In genomic region chr16:67028167-67028554, GRCh38 we compare ENCODE assay signal across 1 cellular context.
TF ChIP-seq lines count a peak whose summit lies in the region.

No MANE protein-coding gene starts in this region.

TF ChIP-seq in K562, 482 proteins besides CTCF, POLR2A, EP300 and RAD21:
- TF ChIP-seq ZBED1 (IDR thresholded peaks at IDR 0.05) (no peak), HIVEP1 (CRISPR knock-in tag; IDR thresholded peaks at IDR 0.05) (no peak), ZNF644 (tag; IDR thresholded peaks at IDR 0.05; ENCODE audit: low read depth) (peak; percentile 53; the same call in 1 of the 2 replicates), ZNF197 (CRISPR knock-in tag; IDR thresholded peaks at IDR 0.05; ENCODE audit: low read depth) (0 out of 2 replicates have a peak, but pooled peaks have one; percentile 22), ELF4 (CRISPR knock-in tag; IDR thresholded peaks at IDR 0.05) (no peak), BRD4 (IDR thresholded peaks at IDR 0.05) (0 out of 2 replicates have a peak, but pooled peaks have one; percentile 24)
TF ChIP-seq in K562: peak in this region for 3.
